In the genomic region with DNA sequence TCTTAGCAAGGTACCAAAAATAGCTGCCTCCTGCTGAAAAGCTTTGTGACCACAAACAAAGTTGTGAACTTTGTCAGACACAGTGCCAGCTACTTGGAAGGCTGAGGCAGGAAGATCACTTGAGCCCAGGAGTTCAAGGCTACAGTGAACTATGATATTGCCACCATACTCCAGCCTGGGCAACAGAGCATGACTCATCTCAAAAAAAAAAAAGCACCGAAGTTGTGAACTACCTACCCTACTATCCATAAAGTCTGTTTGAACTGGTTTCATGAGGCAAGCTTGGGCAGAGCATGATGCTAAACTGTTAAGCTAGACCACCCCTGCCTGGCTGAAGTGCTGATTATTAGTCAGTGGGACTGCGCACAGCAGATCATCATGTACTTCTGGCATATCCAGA, we compare ENCODE assay signal across 18 cellular contexts.
DNase-seq lines count a peak whose midpoint lies in the region; ATAC-seq and TF ChIP-seq lines count a peak whose summit lies in the region.
"Had no signal": no experiment of that assay in that cellular context is flagged by ENCODE, and none has a peak within 500 bp of the region (broad histone marks: within the 10 kb centered on the region; RNA-seq: fewer than 3 reads in every experiment).

No MANE protein-coding gene starts in this region.

- WGBS in testis, 2 donors = 60 to 67% methylated on average over 2 of the region's 2 CpGs

- H3K36me3 Mint-ChIP-seq in activated naive CD8-positive, alpha-beta T cell = peaks cover 4% of the 10 kb centered on the region
- no peaks in the 10 kb centered on the region for H3K36me3 Mint-ChIP-seq in activated naive CD8-positive, alpha-beta T cell treated with anti-CD3 and anti-CD28 coated beads for 36 hours

- intact Hi-C loops in testis (cut with DNase I; ENCODE audit: low total_unique reads) = no loop called here

- H3K4me3 ChIP-seq in testis = no peak overlapping the region
- H3K4me3 ChIP-seq: ascending aorta, smooth muscle cell had no signal

- TF ChIP-seq CTCF in testis (IDR thresholded peaks at IDR 0.05) = no peak

- H3K36me3 ChIP-seq in testis (ENCODE audit: low read depth, missing control alignments) = no peaks in the 10 kb centered on the region

- H3K27me3 ChIP-seq in testis = no peaks in the 10 kb centered on the region
- H3K27me3 ChIP-seq: ascending aorta, neutrophil had no signal

- H3K27me3 Mint-ChIP-seq in activated naive CD8-positive, alpha-beta T cell = no peaks in the 10 kb centered on the region
- H3K27me3 Mint-ChIP-seq in activated naive CD8-positive, alpha-beta T cell treated with anti-CD3 and anti-CD28 coated beads for 36 hours = no peaks in the 10 kb centered on the region
- H3K27me3 Mint-ChIP-seq: T-cell had no signal

- H3K9me3 Mint-ChIP-seq in activated naive CD8-positive, alpha-beta T cell (ENCODE audit: low read depth) = no peaks in the 10 kb centered on the region
- no peaks in the 10 kb centered on the region for H3K9me3 Mint-ChIP-seq in activated naive CD8-positive, alpha-beta T cell treated with anti-CD3 and anti-CD28 coated beads for 36 hours
- H3K9me3 Mint-ChIP-seq: activated T-cell treated with anti-CD3 and anti-CD28 coated beads, Interleukin-2, amount 50 U/mL, for 4 hours; T-cell had no signal

- H3K4me1 Mint-ChIP-seq in activated naive CD8-positive, alpha-beta T cell (ENCODE audit: low read depth) = peaks cover 20% of the 10 kb centered on the region
- H3K4me1 Mint-ChIP-seq in activated naive CD8-positive, alpha-beta T cell treated with anti-CD3 and anti-CD28 coated beads for 36 hours = peaks cover 12% of the 10 kb centered on the region

- ATAC-seq in SK-N-SH treated with all-trans-retinoic acid at 6 μM for 48 hours (peak; percentile 37), GM21360 (IDR thresholded peaks at IDR 0.05; ENCODE audit: unreplicated experiment) (no peak)
- ATAC-seq: T-cell had no signal

- TF ChIP-seq POLR2A in testis (IDR thresholded peaks at IDR 0.05) = no peak

- no peaks in the 10 kb centered on the region for H3K9me3 ChIP-seq in testis
- H3K9me3 ChIP-seq: ascending aorta, neutrophil had no signal

- DNase-seq in activated naive CD8-positive, alpha-beta T cell treated with anti-CD3 and anti-CD28 coated beads for 36 hours = no peak
- peak; percentile 50 for DNase-seq in iris pigment epithelial cell (ENCODE audit: low read depth)
- DNase-seq in testis = peak; percentile 43
- no peak for DNase-seq in HuH-7 (ENCODE audit: low spot score)
- no peak for DNase-seq in NCI-H345 treated with DMSO at 0.1 percent for 48 hours (lab: John Stamatoyannopoulos, UW; ENCODE audit: unreplicated experiment)
- DNase-seq: activated CD4-positive, CD25-positive, alpha-beta regulatory T cell treated with anti-CD3 and anti-CD28 coated beads, Interleukin-2, amount 50 U/mL, for 72 hours; activated T-cell treated with anti-CD3 and anti-CD28 coated beads, Interleukin-2, amount 50 U/mL, for 4 hours; DMS79; NCI-H1930; NCI-H69; T-cell had no signal

- H3K27ac ChIP-seq in testis = no peak overlapping the region
- H3K27ac ChIP-seq: ascending aorta, HL-60, neutrophil had no signal

- H3K4me3 Mint-ChIP-seq in activated naive CD8-positive, alpha-beta T cell = no peak overlapping the region
- H3K4me3 Mint-ChIP-seq in activated naive CD8-positive, alpha-beta T cell treated with anti-CD3 and anti-CD28 coated beads for 36 hours = no peak overlapping the region
- H3K4me3 Mint-ChIP-seq: activated T-cell treated with anti-CD3 and anti-CD28 coated beads, Interleukin-2, amount 50 U/mL, for 4 hours; T-cell had no signal

- peak overlapping the region; percentile 75 for H3K27ac Mint-ChIP-seq in activated naive CD8-positive, alpha-beta T cell
- H3K27ac Mint-ChIP-seq in activated naive CD8-positive, alpha-beta T cell treated with anti-CD3 and anti-CD28 coated beads for 36 hours = no peak overlapping the region

- peaks cover 9% of the 10 kb centered on the region for H3K4me1 ChIP-seq in testis
- H3K4me1 ChIP-seq: ascending aorta had no signal

TF ChIP-seq in SK-N-SH treated with all-trans-retinoic acid at 6 μM for 48 hours, 23 proteins besides CTCF, POLR2A, EP300 and RAD21 (continues in another document):
- no peak for TF ChIP-seq ARNTL (CRISPR knock-in tag; IDR thresholded peaks at IDR 0.05; ENCODE audit: borderline replicate concordance, low read depth)
- no peak for TF ChIP-seq SNAI2 (CRISPR knock-in tag; IDR thresholded peaks at IDR 0.05)
- TF ChIP-seq, protein P1, sequence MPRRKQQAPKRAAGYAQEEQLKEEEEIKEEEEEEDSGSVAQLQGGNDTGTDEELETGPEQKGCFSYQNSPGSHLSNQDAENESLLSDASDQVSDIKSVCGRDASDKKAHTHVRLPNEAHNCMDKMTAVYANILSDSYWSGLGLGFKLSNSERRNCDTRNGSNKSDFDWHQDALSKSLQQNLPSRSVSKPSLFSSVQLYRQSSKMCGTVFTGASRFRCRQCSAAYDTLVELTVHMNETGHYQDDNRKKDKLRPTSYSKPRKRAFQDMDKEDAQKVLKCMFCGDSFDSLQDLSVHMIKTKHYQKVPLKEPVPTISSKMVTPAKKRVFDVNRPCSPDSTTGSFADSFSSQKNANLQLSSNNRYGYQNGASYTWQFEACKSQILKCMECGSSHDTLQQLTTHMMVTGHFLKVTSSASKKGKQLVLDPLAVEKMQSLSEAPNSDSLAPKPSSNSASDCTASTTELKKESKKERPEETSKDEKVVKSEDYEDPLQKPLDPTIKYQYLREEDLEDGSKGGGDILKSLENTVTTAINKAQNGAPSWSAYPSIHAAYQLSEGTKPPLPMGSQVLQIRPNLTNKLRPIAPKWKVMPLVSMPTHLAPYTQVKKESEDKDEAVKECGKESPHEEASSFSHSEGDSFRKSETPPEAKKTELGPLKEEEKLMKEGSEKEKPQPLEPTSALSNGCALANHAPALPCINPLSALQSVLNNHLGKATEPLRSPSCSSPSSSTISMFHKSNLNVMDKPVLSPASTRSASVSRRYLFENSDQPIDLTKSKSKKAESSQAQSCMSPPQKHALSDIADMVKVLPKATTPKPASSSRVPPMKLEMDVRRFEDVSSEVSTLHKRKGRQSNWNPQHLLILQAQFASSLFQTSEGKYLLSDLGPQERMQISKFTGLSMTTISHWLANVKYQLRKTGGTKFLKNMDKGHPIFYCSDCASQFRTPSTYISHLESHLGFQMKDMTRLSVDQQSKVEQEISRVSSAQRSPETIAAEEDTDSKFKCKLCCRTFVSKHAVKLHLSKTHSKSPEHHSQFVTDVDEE (CRISPR knock-in tag; IDR thresholded peaks at IDR 0.05) = no peak
- no peak for TF ChIP-seq RARB (CRISPR knock-in tag; IDR thresholded peaks at IDR 0.05)
- no peak for TF ChIP-seq BACH2 (CRISPR knock-in tag; IDR thresholded peaks at IDR 0.05; ENCODE audit: borderline replicate concordance)
- TF ChIP-seq GLIS3 (CRISPR knock-in tag; IDR thresholded peaks at IDR 0.05) = no peak
- TF ChIP-seq, protein P2, sequence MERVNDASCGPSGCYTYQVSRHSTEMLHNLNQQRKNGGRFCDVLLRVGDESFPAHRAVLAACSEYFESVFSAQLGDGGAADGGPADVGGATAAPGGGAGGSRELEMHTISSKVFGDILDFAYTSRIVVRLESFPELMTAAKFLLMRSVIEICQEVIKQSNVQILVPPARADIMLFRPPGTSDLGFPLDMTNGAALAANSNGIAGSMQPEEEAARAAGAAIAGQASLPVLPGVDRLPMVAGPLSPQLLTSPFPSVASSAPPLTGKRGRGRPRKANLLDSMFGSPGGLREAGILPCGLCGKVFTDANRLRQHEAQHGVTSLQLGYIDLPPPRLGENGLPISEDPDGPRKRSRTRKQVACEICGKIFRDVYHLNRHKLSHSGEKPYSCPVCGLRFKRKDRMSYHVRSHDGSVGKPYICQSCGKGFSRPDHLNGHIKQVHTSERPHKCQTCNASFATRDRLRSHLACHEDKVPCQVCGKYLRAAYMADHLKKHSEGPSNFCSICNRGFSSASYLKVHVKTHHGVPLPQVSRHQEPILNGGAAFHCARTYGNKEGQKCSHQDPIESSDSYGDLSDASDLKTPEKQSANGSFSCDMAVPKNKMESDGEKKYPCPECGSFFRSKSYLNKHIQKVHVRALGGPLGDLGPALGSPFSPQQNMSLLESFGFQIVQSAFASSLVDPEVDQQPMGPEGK (CRISPR knock-in tag; IDR thresholded peaks at IDR 0.05; ENCODE audit: borderline replicate concordance) = no peak
- TF ChIP-seq ISL1 (CRISPR knock-in tag; IDR thresholded peaks at IDR 0.05) = no peak
- TF ChIP-seq, protein P3, sequence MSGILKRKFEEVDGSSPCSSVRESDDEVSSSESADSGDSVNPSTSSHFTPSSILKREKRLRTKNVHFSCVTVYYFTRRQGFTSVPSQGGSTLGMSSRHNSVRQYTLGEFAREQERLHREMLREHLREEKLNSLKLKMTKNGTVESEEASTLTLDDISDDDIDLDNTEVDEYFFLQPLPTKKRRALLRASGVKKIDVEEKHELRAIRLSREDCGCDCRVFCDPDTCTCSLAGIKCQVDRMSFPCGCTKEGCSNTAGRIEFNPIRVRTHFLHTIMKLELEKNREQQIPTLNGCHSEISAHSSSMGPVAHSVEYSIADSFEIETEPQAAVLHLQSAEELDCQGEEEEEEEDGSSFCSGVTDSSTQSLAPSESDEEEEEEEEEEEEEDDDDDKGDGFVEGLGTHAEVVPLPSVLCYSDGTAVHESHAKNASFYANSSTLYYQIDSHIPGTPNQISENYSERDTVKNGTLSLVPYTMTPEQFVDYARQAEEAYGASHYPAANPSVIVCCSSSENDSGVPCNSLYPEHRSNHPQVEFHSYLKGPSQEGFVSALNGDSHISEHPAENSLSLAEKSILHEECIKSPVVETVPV (CRISPR knock-in tag; IDR thresholded peaks at IDR 0.05) = no peak
- no peak for TF ChIP-seq OSR1 (CRISPR knock-in tag; IDR thresholded peaks at IDR 0.05)
- TF ChIP-seq CSDC2 (CRISPR knock-in tag; IDR thresholded peaks at IDR 0.05) = no peak
- TF ChIP-seq ZNF565 (CRISPR knock-in tag; conservative IDR thresholded peaks at IDR 0.05; ENCODE audit: low read depth) = no peak
- TF ChIP-seq ZNF70 (CRISPR knock-in tag; IDR thresholded peaks at IDR 0.05) = no peak
- no peak for TF ChIP-seq ZC3H10 (CRISPR knock-in tag; IDR thresholded peaks at IDR 0.05)
- TF ChIP-seq ZNF8 (CRISPR knock-in tag; IDR thresholded peaks at IDR 0.05) = no peak
- TF ChIP-seq ZFP30 (CRISPR knock-in tag; IDR thresholded peaks at IDR 0.05) = no peak
- TF ChIP-seq, protein P4, sequence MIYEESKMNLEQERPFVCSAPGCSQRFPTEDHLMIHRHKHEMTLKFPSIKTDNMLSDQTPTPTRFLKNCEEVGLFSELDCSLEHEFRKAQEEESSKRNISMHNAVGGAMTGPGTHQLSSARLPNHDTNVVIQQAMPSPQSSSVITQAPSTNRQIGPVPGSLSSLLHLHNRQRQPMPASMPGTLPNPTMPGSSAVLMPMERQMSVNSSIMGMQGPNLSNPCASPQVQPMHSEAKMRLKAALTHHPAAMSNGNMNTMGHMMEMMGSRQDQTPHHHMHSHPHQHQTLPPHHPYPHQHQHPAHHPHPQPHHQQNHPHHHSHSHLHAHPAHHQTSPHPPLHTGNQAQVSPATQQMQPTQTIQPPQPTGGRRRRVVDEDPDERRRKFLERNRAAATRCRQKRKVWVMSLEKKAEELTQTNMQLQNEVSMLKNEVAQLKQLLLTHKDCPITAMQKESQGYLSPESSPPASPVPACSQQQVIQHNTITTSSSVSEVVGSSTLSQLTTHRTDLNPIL (CRISPR knock-in tag; IDR thresholded peaks at IDR 0.05; ENCODE audit: low read depth) = no peak
- no peak for TF ChIP-seq ZFP3 (CRISPR knock-in tag; IDR thresholded peaks at IDR 0.05)

Comparison
In these comparisons a context has a peak if more than half of its experiments do, and no peak if none do; other contexts are left out.
1. DNase-seq: peak in iris pigment epithelial cell (single experiment) and testis (single experiment); none in activated naive CD8-positive, alpha-beta T cell treated with anti-CD3 and anti-CD28 coated beads for 36 hours (single experiment), HuH-7 (single experiment) and NCI-H345 treated with DMSO at 0.1 percent for 48 hours (single experiment).